In genomic region chr17:73092518-73093135, GRCh38 we compare ENCODE assay signal across 1 cellular context.
TF ChIP-seq lines count a peak whose summit lies in the region.

SLC39A11 (minus strand) TSS chr17:73092688; CDS start chr17:73088764, 3,924 bp downstream.

TF ChIP-seq in K562, 482 proteins besides CTCF, POLR2A, EP300 and RAD21 (continued from another document and continues in another):
- no peak for TF ChIP-seq PREB (CRISPR knock-in tag; IDR thresholded peaks at IDR 0.05)
- peak; percentile 96 to 99 for TF ChIP-seq SIN3A (IDR thresholded peaks at IDR 0.05; ENCODE audit: borderline replicate concordance in 2 of 2, control insufficient read depth in 1 of 2, low read depth in 2 of 2, low read length in 2 of 2)
- no peak for TF ChIP-seq HNRNPLL (IDR thresholded peaks at IDR 0.05; ENCODE audit: low read depth, low read length, poor library complexity, severe bottlenecking)
- TF ChIP-seq MCM2 (IDR thresholded peaks at IDR 0.05; ENCODE audit: low read depth), result no peak
- TF ChIP-seq E2F1 (CRISPR knock-in tag; IDR thresholded peaks at IDR 0.05), result peak; percentile 85
- TF ChIP-seq CREB1 (IDR thresholded peaks at IDR 0.05), result no peak
- TF ChIP-seq CREB1 (CRISPR knock-in tag; IDR thresholded peaks at IDR 0.05), result no peak; the same call in 1 of the 2 replicates
- no peak for TF ChIP-seq MLX (CRISPR knock-in tag; conservative IDR thresholded peaks at IDR 0.05)
- TF ChIP-seq ARID1B (IDR thresholded peaks at IDR 0.05), result 0 out of 2 replicates have a peak, but pooled peaks have one; percentile 10
- TF ChIP-seq FOXA3 (CRISPR knock-in tag; conservative IDR thresholded peaks at IDR 0.05 in 1 of 2, IDR thresholded peaks at IDR 0.05 in 1 of 2), result no peak
- no peak for TF ChIP-seq ZNF764 (CRISPR knock-in tag; IDR thresholded peaks at IDR 0.05; ENCODE audit: low read depth)
- TF ChIP-seq FOXJ2 (tag; IDR thresholded peaks at IDR 0.05), result no peak
- TF ChIP-seq HBP1 (CRISPR knock-in tag; IDR thresholded peaks at IDR 0.05), result no peak
- TF ChIP-seq ZNF212 (CRISPR knock-in tag; IDR thresholded peaks at IDR 0.05), result no peak
- TF ChIP-seq, protein P1, sequence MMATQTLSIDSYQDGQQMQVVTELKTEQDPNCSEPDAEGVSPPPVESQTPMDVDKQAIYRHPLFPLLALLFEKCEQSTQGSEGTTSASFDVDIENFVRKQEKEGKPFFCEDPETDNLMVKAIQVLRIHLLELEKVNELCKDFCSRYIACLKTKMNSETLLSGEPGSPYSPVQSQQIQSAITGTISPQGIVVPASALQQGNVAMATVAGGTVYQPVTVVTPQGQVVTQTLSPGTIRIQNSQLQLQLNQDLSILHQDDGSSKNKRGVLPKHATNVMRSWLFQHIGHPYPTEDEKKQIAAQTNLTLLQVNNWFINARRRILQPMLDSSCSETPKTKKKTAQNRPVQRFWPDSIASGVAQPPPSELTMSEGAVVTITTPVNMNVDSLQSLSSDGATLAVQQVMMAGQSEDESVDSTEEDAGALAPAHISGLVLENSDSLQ (IDR thresholded peaks at IDR 0.05), result peak; percentile 78
- TF ChIP-seq MEF2D (tag; conservative IDR thresholded peaks at IDR 0.05; ENCODE audit: low read depth), result no peak
- TF ChIP-seq CREB3 (tag; conservative IDR thresholded peaks at IDR 0.05; ENCODE audit: low read depth), result no peak
- TF ChIP-seq PHB (CRISPR knock-in tag; IDR thresholded peaks at IDR 0.05), result no peak
- no peak for TF ChIP-seq NELFE (IDR thresholded peaks at IDR 0.05; ENCODE audit: insufficient read depth, insufficient read length)
- TF ChIP-seq NFE2 (IDR thresholded peaks at IDR 0.05; ENCODE audit: low read depth), result no peak
- no peak for TF ChIP-seq MCM5 (IDR thresholded peaks at IDR 0.05; ENCODE audit: low read depth)
- no peak for TF ChIP-seq ZNF780A (CRISPR knock-in tag; IDR thresholded peaks at IDR 0.05)
- no peak for TF ChIP-seq ZNF274 (IDR thresholded peaks at IDR 0.05; ENCODE audit: borderline replicate concordance, low read depth, low read length)
- no peak for TF ChIP-seq ZNF3 (CRISPR knock-in tag; IDR thresholded peaks at IDR 0.05)
- no peak for TF ChIP-seq HDGF (IDR thresholded peaks at IDR 0.05)
- TF ChIP-seq ILK (tag; IDR thresholded peaks at IDR 0.05; ENCODE audit: borderline replicate concordance, low read depth), result no peak
- TF ChIP-seq, protein P2, sequence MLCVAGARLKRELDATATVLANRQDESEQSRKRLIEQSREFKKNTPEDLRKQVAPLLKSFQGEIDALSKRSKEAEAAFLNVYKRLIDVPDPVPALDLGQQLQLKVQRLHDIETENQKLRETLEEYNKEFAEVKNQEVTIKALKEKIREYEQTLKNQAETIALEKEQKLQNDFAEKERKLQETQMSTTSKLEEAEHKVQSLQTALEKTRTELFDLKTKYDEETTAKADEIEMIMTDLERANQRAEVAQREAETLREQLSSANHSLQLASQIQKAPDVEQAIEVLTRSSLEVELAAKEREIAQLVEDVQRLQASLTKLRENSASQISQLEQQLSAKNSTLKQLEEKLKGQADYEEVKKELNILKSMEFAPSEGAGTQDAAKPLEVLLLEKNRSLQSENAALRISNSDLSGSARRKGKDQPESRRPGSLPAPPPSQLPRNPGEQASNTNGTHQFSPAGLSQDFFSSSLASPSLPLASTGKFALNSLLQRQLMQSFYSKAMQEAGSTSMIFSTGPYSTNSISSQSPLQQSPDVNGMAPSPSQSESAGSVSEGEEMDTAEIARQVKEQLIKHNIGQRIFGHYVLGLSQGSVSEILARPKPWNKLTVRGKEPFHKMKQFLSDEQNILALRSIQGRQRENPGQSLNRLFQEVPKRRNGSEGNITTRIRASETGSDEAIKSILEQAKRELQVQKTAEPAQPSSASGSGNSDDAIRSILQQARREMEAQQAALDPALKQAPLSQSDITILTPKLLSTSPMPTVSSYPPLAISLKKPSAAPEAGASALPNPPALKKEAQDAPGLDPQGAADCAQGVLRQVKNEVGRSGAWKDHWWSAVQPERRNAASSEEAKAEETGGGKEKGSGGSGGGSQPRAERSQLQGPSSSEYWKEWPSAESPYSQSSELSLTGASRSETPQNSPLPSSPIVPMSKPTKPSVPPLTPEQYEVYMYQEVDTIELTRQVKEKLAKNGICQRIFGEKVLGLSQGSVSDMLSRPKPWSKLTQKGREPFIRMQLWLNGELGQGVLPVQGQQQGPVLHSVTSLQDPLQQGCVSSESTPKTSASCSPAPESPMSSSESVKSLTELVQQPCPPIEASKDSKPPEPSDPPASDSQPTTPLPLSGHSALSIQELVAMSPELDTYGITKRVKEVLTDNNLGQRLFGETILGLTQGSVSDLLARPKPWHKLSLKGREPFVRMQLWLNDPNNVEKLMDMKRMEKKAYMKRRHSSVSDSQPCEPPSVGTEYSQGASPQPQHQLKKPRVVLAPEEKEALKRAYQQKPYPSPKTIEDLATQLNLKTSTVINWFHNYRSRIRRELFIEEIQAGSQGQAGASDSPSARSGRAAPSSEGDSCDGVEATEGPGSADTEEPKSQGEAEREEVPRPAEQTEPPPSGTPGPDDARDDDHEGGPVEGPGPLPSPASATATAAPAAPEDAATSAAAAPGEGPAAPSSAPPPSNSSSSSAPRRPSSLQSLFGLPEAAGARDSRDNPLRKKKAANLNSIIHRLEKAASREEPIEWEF (CRISPR knock-in tag; IDR thresholded peaks at IDR 0.05), result no peak
- TF ChIP-seq TBL1XR1 (IDR thresholded peaks at IDR 0.05; ENCODE audit: low read length in 2 of 2), result no peak
- TF ChIP-seq TRIM28 (IDR thresholded peaks at IDR 0.05), result no peak; the same call in 1 of the 2 replicates
- peak; percentile 97 for TF ChIP-seq MYC (IDR thresholded peaks at IDR 0.05; ENCODE audit: low read depth, low read length)
- TF ChIP-seq MYC (CRISPR knock-in tag; IDR thresholded peaks at IDR 0.05; ENCODE audit: borderline replicate concordance, low read depth), result no peak
- TF ChIP-seq ETS2 (tag; IDR thresholded peaks at IDR 0.05; ENCODE audit: borderline replicate concordance, poor library complexity, severe bottlenecking), result no peak
- TF ChIP-seq TBP (optimal IDR thresholded peaks at IDR 0.05; ENCODE audit: low read depth, low read length), result peak; percentile 32
- TF ChIP-seq HNRNPL (IDR thresholded peaks at IDR 0.05; ENCODE audit: low read depth, low read length), result no peak
- TF ChIP-seq NBN (IDR thresholded peaks at IDR 0.05; ENCODE audit: low read depth), result no peak
- no peak for TF ChIP-seq CBX5 (IDR thresholded peaks at IDR 0.05; ENCODE audit: borderline replicate concordance, low read depth)
- TF ChIP-seq POLR2AphosphoS2 (IDR thresholded peaks at IDR 0.05; ENCODE audit: low read length), result no peak
- TF ChIP-seq SAP30 (IDR thresholded peaks at IDR 0.05; ENCODE audit: borderline replicate concordance, insufficient read depth, low read depth, low read length, poor library complexity, severe bottlenecking), result peak; percentile 83
- TF ChIP-seq NONO (IDR thresholded peaks at IDR 0.05; ENCODE audit: low read depth in 2 of 2, low read length in 1 of 2), result no peak
- no peak for TF ChIP-seq RUNX1 (IDR thresholded peaks at IDR 0.05; ENCODE audit: low read depth)
- TF ChIP-seq HDAC2 (IDR thresholded peaks at IDR 0.05), result peak; percentile 79
- no peak for TF ChIP-seq DACH1 (IDR thresholded peaks at IDR 0.05; ENCODE audit: partially characterized antibody)
- TF ChIP-seq ZNF124 (CRISPR knock-in tag; IDR thresholded peaks at IDR 0.05), result no peak
- TF ChIP-seq TARDBP (IDR thresholded peaks at IDR 0.05), result no peak
- peak; percentile 88 for TF ChIP-seq MXD1 (CRISPR knock-in tag; IDR thresholded peaks at IDR 0.05; ENCODE audit: borderline replicate concordance, poor library complexity, severe bottlenecking)
- TF ChIP-seq TAF15 (IDR thresholded peaks at IDR 0.05; ENCODE audit: low read depth, low read length), result no peak
- no peak for TF ChIP-seq ZNF589 (CRISPR knock-in tag; IDR thresholded peaks at IDR 0.05; ENCODE audit: low read depth)
- no peak for TF ChIP-seq MTA2 (IDR thresholded peaks at IDR 0.05; ENCODE audit: low read depth)
- peak; percentile 75 for TF ChIP-seq RB1 (IDR thresholded peaks at IDR 0.05; ENCODE audit: low read depth)
- TF ChIP-seq ESRRA (IDR thresholded peaks at IDR 0.05; ENCODE audit: borderline replicate concordance, low read depth), result peak; percentile 44; the same call in 1 of the 2 replicates
- peak; percentile 98 for TF ChIP-seq MXI1 (IDR thresholded peaks at IDR 0.05; ENCODE audit: low read depth, low read length)
- TF ChIP-seq NFXL1 (CRISPR knock-in tag; IDR thresholded peaks at IDR 0.05), result no peak
- TF ChIP-seq TAF1 (IDR thresholded peaks at IDR 0.05; ENCODE audit: control insufficient read depth, extremely low read depth, insufficient read depth, low read length, severe bottlenecking), result no peak
- TF ChIP-seq BCL6 (CRISPR knock-in tag; IDR thresholded peaks at IDR 0.05), result no peak
- TF ChIP-seq GTF2F1 (IDR thresholded peaks at IDR 0.05; ENCODE audit: low read depth, low read length), result no peak
- TF ChIP-seq MIER1 (IDR thresholded peaks at IDR 0.05; ENCODE audit: low read depth), result 0 out of 2 replicates have a peak, but pooled peaks have one; percentile 23
- no peak for TF ChIP-seq RFX1 (IDR thresholded peaks at IDR 0.05)
- no peak for TF ChIP-seq PURB (CRISPR knock-in tag; IDR thresholded peaks at IDR 0.05; ENCODE audit: low read depth)
- TF ChIP-seq GATAD2A (IDR thresholded peaks at IDR 0.05), result no peak
- TF ChIP-seq RFX7 (CRISPR knock-in tag; IDR thresholded peaks at IDR 0.05), result no peak
- no peak for TF ChIP-seq ZKSCAN1 (IDR thresholded peaks at IDR 0.05; ENCODE audit: low read depth, low read length)
- TF ChIP-seq ZNF778 (CRISPR knock-in tag; IDR thresholded peaks at IDR 0.05), result no peak
- TF ChIP-seq USF2 (CRISPR knock-in tag; IDR thresholded peaks at IDR 0.05), result peak; percentile 92
- TF ChIP-seq ZEB2 (IDR thresholded peaks at IDR 0.05), result no peak
- TF ChIP-seq ATF3 (IDR thresholded peaks at IDR 0.05), result no peak
- 0 out of 2 replicates have a peak, but pooled peaks have one; percentile 27 for TF ChIP-seq ATF3 (CRISPR knock-in tag; conservative IDR thresholded peaks at IDR 0.05)
- no peak for TF ChIP-seq FUS (optimal IDR thresholded peaks at IDR 0.05; ENCODE audit: low read depth, low read length)
- TF ChIP-seq BDP1 (IDR thresholded peaks at IDR 0.05; ENCODE audit: insufficient read depth, insufficient read length), result no peak
- TF ChIP-seq POLR3G (IDR thresholded peaks at IDR 0.05; ENCODE audit: extremely low read depth, insufficient read length, insufficient replicate concordance), result no peak
